In the genomic region with DNA sequence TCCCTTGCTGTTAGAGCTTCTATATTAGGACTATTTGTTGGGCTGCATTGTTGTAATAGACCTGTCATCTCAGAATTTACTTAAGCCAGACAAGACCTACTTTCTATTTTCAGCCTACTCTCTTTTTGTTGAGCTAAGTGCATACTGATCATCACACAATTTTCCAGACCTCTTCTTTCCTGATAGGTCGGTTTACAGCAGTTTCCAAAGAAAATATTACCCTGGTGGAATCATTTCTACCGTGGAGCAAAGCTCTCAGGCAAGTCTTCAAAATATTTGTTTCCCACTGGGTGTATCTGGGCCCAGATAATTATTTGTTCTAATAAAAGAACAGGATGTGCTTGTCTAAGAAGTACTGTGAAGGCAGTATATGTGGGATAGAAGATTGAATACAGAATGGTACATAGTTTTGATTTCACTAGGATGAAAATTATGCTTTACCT, we compare ENCODE assay signal across 17 cellular contexts.
DNase-seq lines count a peak whose midpoint lies in the region; ATAC-seq and TF ChIP-seq lines count a peak whose summit lies in the region.
"Had no signal": no experiment of that assay in that cellular context is flagged by ENCODE, and none has a peak within 500 bp of the region (broad histone marks: within the 10 kb centered on the region; RNA-seq: fewer than 3 reads in every experiment).

No MANE protein-coding gene starts in this region.

- H3K9me3 Mint-ChIP-seq in naive thymus-derived CD8-positive, alpha-beta T cell = no peaks in the 10 kb centered on the region
- H3K9me3 Mint-ChIP-seq: CD4-positive, alpha-beta memory T cell had no signal

- no peak overlapping the region for H3K4me3 Mint-ChIP-seq in naive thymus-derived CD8-positive, alpha-beta T cell
- H3K4me3 Mint-ChIP-seq: activated CD4-positive, alpha-beta T cell treated with anti-CD3 and anti-CD28 coated beads, Interleukin-2, amount 10 ng/mL, durations not matched to agents 7 days and 5 days; CD4-positive, alpha-beta memory T cell had no signal

- no peak overlapping the region for H2BK5ac ChIP-seq in mesenchymal stem cell (ENCODE audit: low read depth, low read length, poor library complexity, severe bottlenecking)

- no peak overlapping the region for H3K27ac Mint-ChIP-seq in naive thymus-derived CD8-positive, alpha-beta T cell
- H3K27ac Mint-ChIP-seq: activated CD4-positive, alpha-beta T cell treated with anti-CD3 and anti-CD28 coated beads, Interleukin-2, amount 10 ng/mL, durations not matched to agents 7 days and 5 days had no signal

- no peak overlapping the region for H2BK15ac ChIP-seq in mesenchymal stem cell (ENCODE audit: low read depth, poor library complexity, severe bottlenecking)

- no peak overlapping the region for H2BK120ac ChIP-seq in mesenchymal stem cell (ENCODE audit: low read depth, low read length)

- intact Hi-C loops in esophagus squamous epithelium (cut with DNase I) = no loop called here

- no peak overlapping the region for H3K18ac ChIP-seq in mesenchymal stem cell (ENCODE audit: low read depth in 1 of 2, low read length in 2 of 2)

- no peak overlapping the region for H3K14ac ChIP-seq in mesenchymal stem cell (ENCODE audit: low read length in 2 of 2)

- 26 to 39% methylated on average over 2 of the region's 2 CpGs for WGBS in esophagus squamous epithelium, 2 donors
- WGBS in mesenchymal stem cell = 18% methylated on average over 2 of the region's 2 CpGs

- H3K9me3 ChIP-seq in esophagus squamous epithelium (no peaks in the 10 kb centered on the region), mesenchymal stem cell (ENCODE audit: control insufficient read depth, low read length) (no peaks in the 10 kb centered on the region), thoracic aorta (no peaks in the 10 kb centered on the region)
- H3K9me3 ChIP-seq: prostate gland had no signal

- DNase-seq in NOMO-1 treated with DMSO at 0.1 percent for 48 hours (lab: John Stamatoyannopoulos, UW; ENCODE audit: unreplicated experiment) (peak; percentile 34), NOMO-1 treated with dmso at 0.1 percent for 144 hours (lab: John Stamatoyannopoulos, UW; ENCODE audit: unreplicated experiment) (no peak), esophagus squamous epithelium (lab: John Stamatoyannopoulos, UW) (no peak), mesenchymal stem cell (peak; percentile 68), thoracic aorta (ENCODE audit: low spot score) (no peak), RWPE1 (ENCODE audit: low spot score) (no peak)
- no peak for DNase-seq in naive thymus-derived CD8-positive, alpha-beta T cell
- DNase-seq: activated CD4-positive, alpha-beta T cell treated with anti-CD3 and anti-CD28 coated beads, Interleukin-2, amount 10 ng/mL, durations not matched to agents 7 days and 5 days; CD4-positive, alpha-beta memory T cell; H7; NCI-H1930; NCI-H748 treated with DMSO at 0.1 percent for 48 hours; stimulated activated naive CD4-positive, alpha-beta T cell; T1000 had no signal

- peaks cover 0 to 9% (median 6%) of the 10 kb centered on the region in 5 donors for H3K27me3 Mint-ChIP-seq in naive thymus-derived CD8-positive, alpha-beta T cell
- H3K27me3 Mint-ChIP-seq: CD4-positive, alpha-beta memory T cell had no signal

- no peak overlapping the region for H3K4me3 ChIP-seq in esophagus squamous epithelium
- H3K4me3 ChIP-seq in mesenchymal stem cell (ENCODE audit: insufficient read depth in 1 of 2, low read depth in 1 of 2, low read length in 2 of 2) = no peak overlapping the region
- no peak overlapping the region for H3K4me3 ChIP-seq in thoracic aorta
- H3K4me3 ChIP-seq: prostate gland had no signal

- no peak overlapping the region for H4K91ac ChIP-seq in mesenchymal stem cell (ENCODE audit: low read length)

- no peak overlapping the region for H3K23ac ChIP-seq in mesenchymal stem cell (ENCODE audit: low read length in 2 of 2)

- H3K36me3 Mint-ChIP-seq in naive thymus-derived CD8-positive, alpha-beta T cell = no peaks in the 10 kb centered on the region
- H3K36me3 Mint-ChIP-seq: CD4-positive, alpha-beta memory T cell had no signal

- no peaks in the 10 kb centered on the region for H3K79me1 ChIP-seq in mesenchymal stem cell (replicated peaks; ENCODE audit: low read length, poor library complexity, severe bottlenecking)

- no peak overlapping the region for H2AK5ac ChIP-seq in mesenchymal stem cell (ENCODE audit: low read length, severe bottlenecking)

- POLR2A ChIA-PET in RWPE1 (lab: Yijun Ruan, JAX; ENCODE audit: low non-redundant PET) = no interaction called here
- POLR2A ChIA-PET in naive thymus-derived CD8-positive, alpha-beta T cell (lab: Charles Lee) = no interaction called here

- H3K4me2 ChIP-seq in mesenchymal stem cell (ENCODE audit: low read length, poor library complexity, severe bottlenecking) = no peak overlapping the region

- H3K27ac ChIP-seq in esophagus squamous epithelium (peak overlapping the region in 3 of 4 donors; percentile 58 to 68 (median 68)), mesenchymal stem cell (ENCODE audit: low read length, poor library complexity, severe bottlenecking) (no peak overlapping the region), thoracic aorta (peak overlapping the region; percentile 67 to 75), RWPE1 (no peak overlapping the region)
- H3K27ac ChIP-seq: 22Rv1 had no signal

- H3K9ac ChIP-seq in mesenchymal stem cell (ENCODE audit: low read length) = no peak overlapping the region

- no peak overlapping the region for H2AFZ ChIP-seq in mesenchymal stem cell (ENCODE audit: low read depth, low read length)

- H2BK12ac ChIP-seq in mesenchymal stem cell (ENCODE audit: low read length in 2 of 2) = no peak overlapping the region

- no peak overlapping the region for H3K4ac ChIP-seq in mesenchymal stem cell (ENCODE audit: low read depth in 1 of 2, low read length in 2 of 2)

- TF ChIP-seq CTCF in esophagus squamous epithelium (IDR thresholded peaks at IDR 0.05) (no peak), thoracic aorta (IDR thresholded peaks at IDR 0.05) (no peak), RWPE1 (conservative IDR thresholded peaks at IDR 0.05; ENCODE audit: low read depth) (no peak)

- no peak overlapping the region for H4K8ac ChIP-seq in mesenchymal stem cell (ENCODE audit: low read length)

- H3K36me3 ChIP-seq in esophagus squamous epithelium (no peaks in the 10 kb centered on the region), mesenchymal stem cell (ENCODE audit: control insufficient read depth in 1 of 2, insufficient read depth in 2 of 2, low read depth in 1 of 2, low read length in 2 of 2) (no peaks in the 10 kb centered on the region), thoracic aorta (no peaks in the 10 kb centered on the region)
- H3K36me3 ChIP-seq: prostate gland had no signal

- CTCF ChIA-PET in RWPE1 (lab: Yijun Ruan, JAX) = interaction anchor here (0.6 kb wide), 1 partner anchor 11 kb away, joined by 4 read pairs; no protein-coding TSS in a partner anchor

- peaks cover 10 to 48% (median 21%) of the 10 kb centered on the region in 3 donors for H3K4me1 ChIP-seq in esophagus squamous epithelium
- H3K4me1 ChIP-seq in mesenchymal stem cell (ENCODE audit: control insufficient read depth, insufficient read depth, low read depth, low read length) = peaks cover 2% of the 10 kb centered on the region
- peaks cover 15 to 27% of the 10 kb centered on the region in 2 donors for H3K4me1 ChIP-seq in thoracic aorta (ENCODE audit: control insufficient read depth in 1 of 2, low read depth in 2 of 2)
- H3K4me1 ChIP-seq: prostate gland had no signal

- no peaks in the 10 kb centered on the region for H3K4me1 Mint-ChIP-seq in naive thymus-derived CD8-positive, alpha-beta T cell
- H3K4me1 Mint-ChIP-seq: activated CD4-positive, alpha-beta T cell treated with anti-CD3 and anti-CD28 coated beads, Interleukin-2, amount 10 ng/mL, durations not matched to agents 7 days and 5 days had no signal

- peak; percentile 35 for ATAC-seq in thoracic aorta (ENCODE audit: insufficient number of reproducible peaks, low FRiP score, low read depth)
- ATAC-seq in naive thymus-derived CD8-positive, alpha-beta T cell = no peak
- ATAC-seq in GM18868 (IDR thresholded peaks at IDR 0.05; ENCODE audit: unreplicated experiment) = no peak

- TF ChIP-seq POLR2A in esophagus squamous epithelium (IDR thresholded peaks at IDR 0.05) = no peak

- H3K27me3 ChIP-seq in esophagus squamous epithelium = no peaks in the 10 kb centered on the region
- H3K27me3 ChIP-seq in mesenchymal stem cell (ENCODE audit: control insufficient read depth in 1 of 2, insufficient read depth in 1 of 2, low read length in 2 of 2) = no peaks in the 10 kb centered on the region
- H3K27me3 ChIP-seq in thoracic aorta (replicated peaks; ENCODE audit: insufficient read depth) = no peaks in the 10 kb centered on the region

Comparison
In these comparisons a context has a peak if more than half of its experiments do, and no peak if none do; other contexts are left out.
1. DNase-seq: peak in NOMO-1 treated with DMSO at 0.1 percent for 48 hours (single experiment) and mesenchymal stem cell (single experiment); none in NOMO-1 treated with dmso at 0.1 percent for 144 hours (single experiment), esophagus squamous epithelium (single experiment), thoracic aorta (single experiment), RWPE1 (single experiment) and naive thymus-derived CD8-positive, alpha-beta T cell (0 of 10).
2. H3K27ac ChIP-seq: peak in esophagus squamous epithelium (3 of 4) and thoracic aorta (2 of 2); none in mesenchymal stem cell (single experiment) and RWPE1 (single experiment).